In genomic region chr9:73423891-73424290, GRCh38 we compare ENCODE assay signal across 1 cellular context.
TF ChIP-seq lines count a peak whose summit lies in the region.

No MANE protein-coding gene starts in this region.

TF ChIP-seq in GM23338, 12 proteins besides CTCF, POLR2A, EP300 and RAD21 (continued from another document):
- TF ChIP-seq POLR2AphosphoS5 (IDR thresholded peaks at IDR 0.05; ENCODE audit: low read depth) (no peak), ZNF331 (CRISPR knock-in tag; IDR thresholded peaks at IDR 0.05; ENCODE audit: low read depth) (no peak)
